In genomic region chr2:96928277-96928781, GRCh38 we compare ENCODE assay signal across 12 cellular contexts. TPM values are rescaled to one million over a fixed set of nuclear protein-coding genes. Genes with fewer than 3 reads are reported as not detected.
A peak's percentile ranks its signal among the peaks of the same experiment; 100 is the strongest.
DNase-seq lines count a peak whose midpoint lies in the region; ATAC-seq and TF ChIP-seq lines count a peak whose summit lies in the region.
"Had no signal": no experiment of that assay in that cellular context is flagged by ENCODE, and none has a peak within 500 bp of the region (broad histone marks: within the 10 kb centered on the region; RNA-seq: fewer than 3 reads in every experiment).

No MANE protein-coding gene starts in this region.

- no peaks in the 10 kb centered on the region for H3K9me3 ChIP-seq in prostate gland
- H3K9me3 ChIP-seq in adrenal gland (replicated peaks in 1 of 3): no peaks in the 10 kb centered on the region

- ATAC-seq in HG03354 (IDR thresholded peaks at IDR 0.05; ENCODE audit: poor library complexity, severe bottlenecking, unreplicated experiment): no peak

- no peaks in the 10 kb centered on the region for H3K36me3 ChIP-seq in prostate gland
- no peaks in the 10 kb centered on the region for H3K36me3 ChIP-seq in adrenal gland (replicated peaks in 1 of 2)
- H3K36me3 ChIP-seq: cardiac muscle cell had no signal

- H3K4me1 ChIP-seq in prostate gland (replicated peaks) (peaks cover 6% of the 10 kb centered on the region), adrenal gland (replicated peaks in 1 of 2) (no peaks in the 10 kb centered on the region)

- intact Hi-C loops in head of caudate nucleus (cut with DNase I): no loop called here
- intact Hi-C loops in prostate gland (cut with DNase I): no loop called here
- intact Hi-C loops in adrenal gland (cut with DNase I): no loop called here

- 15% methylated on average over 12 of the region's 12 CpGs for whole genome bisulfite sequencing in prostate gland
- WGBS in adrenal gland, 4 donors: 40 to 44% (median 42%) methylated on average over 12 of the region's 12 CpGs

- H3K27ac ChIP-seq in prostate gland: peak overlapping the region; percentile 27 to 52
- H3K27ac ChIP-seq in adrenal gland: no peak overlapping the region
- H3K27ac ChIP-seq: cardiac muscle cell had no signal

- DNase-seq in Ammon's horn (ENCODE audit: low spot score) (peak; percentile 76), RPMI7951 (ENCODE audit: low read depth) (peak; percentile 34), head of caudate nucleus (peak in 24 of 42 donors; percentile 31 to 82 (median 62)), prostate gland (ENCODE audit: low spot score) (peak; percentile 35), adrenal gland (no peak), iPS-NIHi7 (ENCODE audit: extremely low spot score) (no peak), NCI-H1694 (lab: John Stamatoyannopoulos, UW) (no peak)
- DNase-seq: CD4-positive, alpha-beta memory T cell had no signal

- TF ChIP-seq POLR2A in prostate gland (IDR thresholded peaks at IDR 0.05) (no peak), adrenal gland (IDR thresholded peaks at IDR 0.05) (no peak)

- H3K4me3 ChIP-seq in prostate gland: no peak overlapping the region
- H3K4me3 ChIP-seq in adrenal gland: no peak overlapping the region
- H3K4me3 ChIP-seq: cardiac muscle cell had no signal

- H3K27me3 ChIP-seq in prostate gland (replicated peaks; ENCODE audit: insufficient read depth) (no peaks in the 10 kb centered on the region), adrenal gland (no peaks in the 10 kb centered on the region)
- H3K27me3 ChIP-seq: cardiac muscle cell had no signal

- no peak for TF ChIP-seq CTCF in prostate gland (IDR thresholded peaks at IDR 0.05)
- no peak for TF ChIP-seq CTCF in adrenal gland (IDR thresholded peaks at IDR 0.05)

RNA-seq across cellular contexts. Expression of gene FAM178B, which starts 58.1 kb away (rescaled TPM):
- 0.24 TPM in 1 of 2 replicates, not detected in the other for total RNA-seq in RPMI7951 (2014; rRNA removed; shearing (Covaris generic))
- total RNA-seq in prostate gland (10 to 100 TPM in 1 of 2 donors, not detected in 1; 13.9 TPM), adrenal gland (under 1 TPM in 1 of 8 donors, not detected in 7; 0.32 TPM)
- polyA plus RNA-seq in adrenal gland: under 1 TPM in 1 of 3 donors, not detected in 2; 0.51 TPM
- total RNA-seq: HFFc6 had no signal
- polyA plus RNA-seq: CD4-positive, alpha-beta memory T cell; IgD-negative memory B cell had no signal

RNA-seq across cellular contexts. Expression of gene SEMA4C, which starts 58.4 kb away (rescaled TPM):
- 30.3 and 41.0 TPM in 2 replicates for total RNA-seq in RPMI7951 (2014; rRNA removed; shearing (Covaris generic))
- 10 to 100 TPM; 35.8 to 45.9 TPM for total RNA-seq in prostate gland
- 10 to 100 TPM; 14.0 to 31.6 (median 27.8) TPM for total RNA-seq in adrenal gland
- polyA plus RNA-seq in adrenal gland: 10 to 100 TPM in 2 of 3 donors, 1 to 10 TPM in 1; 4.4 to 23.4 (median 14.6) TPM

Comparison
In these comparisons a context has a peak if more than half of its experiments do, and no peak if none do; other contexts are left out.
1. DNase-seq: peak in Ammon's horn (single experiment), RPMI7951 (single experiment), head of caudate nucleus (24 of 42) and prostate gland (single experiment); none in adrenal gland (0 of 7), iPS-NIHi7 (single experiment) and NCI-H1694 (single experiment).
2. H3K27ac ChIP-seq: peak in prostate gland (2 of 2); none in adrenal gland (0 of 5).